Comparison of ENCODE assay signal across 1 cellular context in the genomic region with DNA sequence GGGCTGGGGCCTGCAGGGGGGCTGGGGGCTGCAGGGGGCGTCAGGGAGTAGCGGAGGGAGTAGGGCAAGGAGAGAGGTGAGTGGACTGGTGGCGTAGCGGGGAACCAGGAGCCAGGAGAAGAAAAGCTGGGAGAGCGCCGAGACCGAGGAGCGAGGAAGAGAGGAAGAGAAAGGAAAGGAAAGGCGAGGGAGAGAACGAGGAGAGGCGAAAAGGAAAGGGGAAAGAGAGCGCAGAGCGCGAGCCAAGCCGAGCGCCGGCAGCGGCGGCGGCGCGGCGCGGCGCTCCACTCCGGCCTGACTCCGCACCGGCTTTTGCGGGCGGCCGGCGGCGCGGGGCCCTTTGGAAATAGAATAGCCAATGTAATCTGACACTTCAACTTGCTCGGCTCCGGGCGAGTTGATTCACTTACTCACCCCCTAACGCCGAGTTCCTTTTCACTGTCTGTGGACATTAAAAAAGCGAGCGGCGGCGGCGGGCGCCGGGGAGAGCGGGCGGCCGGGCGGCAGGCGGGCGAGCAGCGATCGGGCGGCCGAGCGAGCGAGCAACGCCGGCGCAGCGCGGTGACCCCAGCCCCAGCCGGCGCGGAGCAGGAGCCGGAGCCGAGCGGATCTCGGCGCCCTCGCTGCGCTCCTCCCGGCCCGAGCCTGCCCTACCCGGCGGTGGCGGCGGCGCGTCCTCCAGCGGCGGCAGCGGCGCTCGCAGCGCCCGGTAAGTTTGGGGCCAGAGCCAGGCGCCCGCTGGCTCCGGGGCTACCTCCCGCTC.
A peak's percentile ranks its signal among the peaks of the same experiment; 100 is the strongest.
TF ChIP-seq lines count a peak whose summit lies in the region.

A gene with protein sequence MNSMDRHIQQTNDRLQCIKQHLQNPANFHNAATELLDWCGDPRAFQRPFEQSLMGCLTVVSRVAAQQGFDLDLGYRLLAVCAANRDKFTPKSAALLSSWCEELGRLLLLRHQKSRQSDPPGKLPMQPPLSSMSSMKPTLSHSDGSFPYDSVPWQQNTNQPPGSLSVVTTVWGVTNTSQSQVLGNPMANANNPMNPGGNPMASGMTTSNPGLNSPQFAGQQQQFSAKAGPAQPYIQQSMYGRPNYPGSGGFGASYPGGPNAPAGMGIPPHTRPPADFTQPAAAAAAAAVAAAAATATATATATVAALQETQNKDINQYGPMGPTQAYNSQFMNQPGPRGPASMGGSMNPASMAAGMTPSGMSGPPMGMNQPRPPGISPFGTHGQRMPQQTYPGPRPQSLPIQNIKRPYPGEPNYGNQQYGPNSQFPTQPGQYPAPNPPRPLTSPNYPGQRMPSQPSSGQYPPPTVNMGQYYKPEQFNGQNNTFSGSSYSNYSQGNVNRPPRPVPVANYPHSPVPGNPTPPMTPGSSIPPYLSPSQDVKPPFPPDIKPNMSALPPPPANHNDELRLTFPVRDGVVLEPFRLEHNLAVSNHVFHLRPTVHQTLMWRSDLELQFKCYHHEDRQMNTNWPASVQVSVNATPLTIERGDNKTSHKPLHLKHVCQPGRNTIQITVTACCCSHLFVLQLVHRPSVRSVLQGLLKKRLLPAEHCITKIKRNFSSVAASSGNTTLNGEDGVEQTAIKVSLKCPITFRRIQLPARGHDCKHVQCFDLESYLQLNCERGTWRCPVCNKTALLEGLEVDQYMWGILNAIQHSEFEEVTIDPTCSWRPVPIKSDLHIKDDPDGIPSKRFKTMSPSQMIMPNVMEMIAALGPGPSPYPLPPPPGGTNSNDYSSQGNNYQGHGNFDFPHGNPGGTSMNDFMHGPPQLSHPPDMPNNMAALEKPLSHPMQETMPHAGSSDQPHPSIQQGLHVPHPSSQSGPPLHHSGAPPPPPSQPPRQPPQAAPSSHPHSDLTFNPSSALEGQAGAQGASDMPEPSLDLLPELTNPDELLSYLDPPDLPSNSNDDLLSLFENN (plus strand): TSS at position 405 of the 763 bp plus-strand sequence. CDS start 132,667 bp downstream, outside the sequence.

TF ChIP-seq in K562, 482 proteins besides CTCF, POLR2A, EP300 and RAD21 (continued from another document and continues in another):
- TF ChIP-seq, protein P1, sequence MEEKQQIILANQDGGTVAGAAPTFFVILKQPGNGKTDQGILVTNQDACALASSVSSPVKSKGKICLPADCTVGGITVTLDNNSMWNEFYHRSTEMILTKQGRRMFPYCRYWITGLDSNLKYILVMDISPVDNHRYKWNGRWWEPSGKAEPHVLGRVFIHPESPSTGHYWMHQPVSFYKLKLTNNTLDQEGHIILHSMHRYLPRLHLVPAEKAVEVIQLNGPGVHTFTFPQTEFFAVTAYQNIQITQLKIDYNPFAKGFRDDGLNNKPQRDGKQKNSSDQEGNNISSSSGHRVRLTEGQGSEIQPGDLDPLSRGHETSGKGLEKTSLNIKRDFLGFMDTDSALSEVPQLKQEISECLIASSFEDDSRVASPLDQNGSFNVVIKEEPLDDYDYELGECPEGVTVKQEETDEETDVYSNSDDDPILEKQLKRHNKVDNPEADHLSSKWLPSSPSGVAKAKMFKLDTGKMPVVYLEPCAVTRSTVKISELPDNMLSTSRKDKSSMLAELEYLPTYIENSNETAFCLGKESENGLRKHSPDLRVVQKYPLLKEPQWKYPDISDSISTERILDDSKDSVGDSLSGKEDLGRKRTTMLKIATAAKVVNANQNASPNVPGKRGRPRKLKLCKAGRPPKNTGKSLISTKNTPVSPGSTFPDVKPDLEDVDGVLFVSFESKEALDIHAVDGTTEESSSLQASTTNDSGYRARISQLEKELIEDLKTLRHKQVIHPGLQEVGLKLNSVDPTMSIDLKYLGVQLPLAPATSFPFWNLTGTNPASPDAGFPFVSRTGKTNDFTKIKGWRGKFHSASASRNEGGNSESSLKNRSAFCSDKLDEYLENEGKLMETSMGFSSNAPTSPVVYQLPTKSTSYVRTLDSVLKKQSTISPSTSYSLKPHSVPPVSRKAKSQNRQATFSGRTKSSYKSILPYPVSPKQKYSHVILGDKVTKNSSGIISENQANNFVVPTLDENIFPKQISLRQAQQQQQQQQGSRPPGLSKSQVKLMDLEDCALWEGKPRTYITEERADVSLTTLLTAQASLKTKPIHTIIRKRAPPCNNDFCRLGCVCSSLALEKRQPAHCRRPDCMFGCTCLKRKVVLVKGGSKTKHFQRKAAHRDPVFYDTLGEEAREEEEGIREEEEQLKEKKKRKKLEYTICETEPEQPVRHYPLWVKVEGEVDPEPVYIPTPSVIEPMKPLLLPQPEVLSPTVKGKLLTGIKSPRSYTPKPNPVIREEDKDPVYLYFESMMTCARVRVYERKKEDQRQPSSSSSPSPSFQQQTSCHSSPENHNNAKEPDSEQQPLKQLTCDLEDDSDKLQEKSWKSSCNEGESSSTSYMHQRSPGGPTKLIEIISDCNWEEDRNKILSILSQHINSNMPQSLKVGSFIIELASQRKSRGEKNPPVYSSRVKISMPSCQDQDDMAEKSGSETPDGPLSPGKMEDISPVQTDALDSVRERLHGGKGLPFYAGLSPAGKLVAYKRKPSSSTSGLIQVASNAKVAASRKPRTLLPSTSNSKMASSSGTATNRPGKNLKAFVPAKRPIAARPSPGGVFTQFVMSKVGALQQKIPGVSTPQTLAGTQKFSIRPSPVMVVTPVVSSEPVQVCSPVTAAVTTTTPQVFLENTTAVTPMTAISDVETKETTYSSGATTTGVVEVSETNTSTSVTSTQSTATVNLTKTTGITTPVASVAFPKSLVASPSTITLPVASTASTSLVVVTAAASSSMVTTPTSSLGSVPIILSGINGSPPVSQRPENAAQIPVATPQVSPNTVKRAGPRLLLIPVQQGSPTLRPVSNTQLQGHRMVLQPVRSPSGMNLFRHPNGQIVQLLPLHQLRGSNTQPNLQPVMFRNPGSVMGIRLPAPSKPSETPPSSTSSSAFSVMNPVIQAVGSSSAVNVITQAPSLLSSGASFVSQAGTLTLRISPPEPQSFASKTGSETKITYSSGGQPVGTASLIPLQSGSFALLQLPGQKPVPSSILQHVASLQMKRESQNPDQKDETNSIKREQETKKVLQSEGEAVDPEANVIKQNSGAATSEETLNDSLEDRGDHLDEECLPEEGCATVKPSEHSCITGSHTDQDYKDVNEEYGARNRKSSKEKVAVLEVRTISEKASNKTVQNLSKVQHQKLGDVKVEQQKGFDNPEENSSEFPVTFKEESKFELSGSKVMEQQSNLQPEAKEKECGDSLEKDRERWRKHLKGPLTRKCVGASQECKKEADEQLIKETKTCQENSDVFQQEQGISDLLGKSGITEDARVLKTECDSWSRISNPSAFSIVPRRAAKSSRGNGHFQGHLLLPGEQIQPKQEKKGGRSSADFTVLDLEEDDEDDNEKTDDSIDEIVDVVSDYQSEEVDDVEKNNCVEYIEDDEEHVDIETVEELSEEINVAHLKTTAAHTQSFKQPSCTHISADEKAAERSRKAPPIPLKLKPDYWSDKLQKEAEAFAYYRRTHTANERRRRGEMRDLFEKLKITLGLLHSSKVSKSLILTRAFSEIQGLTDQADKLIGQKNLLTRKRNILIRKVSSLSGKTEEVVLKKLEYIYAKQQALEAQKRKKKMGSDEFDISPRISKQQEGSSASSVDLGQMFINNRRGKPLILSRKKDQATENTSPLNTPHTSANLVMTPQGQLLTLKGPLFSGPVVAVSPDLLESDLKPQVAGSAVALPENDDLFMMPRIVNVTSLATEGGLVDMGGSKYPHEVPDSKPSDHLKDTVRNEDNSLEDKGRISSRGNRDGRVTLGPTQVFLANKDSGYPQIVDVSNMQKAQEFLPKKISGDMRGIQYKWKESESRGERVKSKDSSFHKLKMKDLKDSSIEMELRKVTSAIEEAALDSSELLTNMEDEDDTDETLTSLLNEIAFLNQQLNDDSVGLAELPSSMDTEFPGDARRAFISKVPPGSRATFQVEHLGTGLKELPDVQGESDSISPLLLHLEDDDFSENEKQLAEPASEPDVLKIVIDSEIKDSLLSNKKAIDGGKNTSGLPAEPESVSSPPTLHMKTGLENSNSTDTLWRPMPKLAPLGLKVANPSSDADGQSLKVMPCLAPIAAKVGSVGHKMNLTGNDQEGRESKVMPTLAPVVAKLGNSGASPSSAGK (IDR thresholded peaks at IDR 0.05) = no peak
- TF ChIP-seq FOXJ3 (CRISPR knock-in tag; IDR thresholded peaks at IDR 0.05) (no peak), ELF4 (CRISPR knock-in tag; IDR thresholded peaks at IDR 0.05) (0 out of 2 replicates have a peak, but pooled peaks have one; percentile 35), TCF7 (IDR thresholded peaks at IDR 0.05; ENCODE audit: borderline replicate concordance) (peak; percentile 83; the same call in 1 of the 2 replicates), JUN (IDR thresholded peaks at IDR 0.05; ENCODE audit: borderline replicate concordance, low read depth, low read length) (peak; percentile 53; the same call in 1 of the 2 replicates), JUN (CRISPR knock-in tag; IDR thresholded peaks at IDR 0.05; ENCODE audit: borderline replicate concordance) (no peak), ATF7 (IDR thresholded peaks at IDR 0.05) (peak; percentile 71; the same call in 1 of the 2 replicates), RNF2 (IDR thresholded peaks at IDR 0.05) (peak; percentile 74; the same call in 1 of the 2 replicates), ZNF224 (CRISPR knock-in tag; IDR thresholded peaks at IDR 0.05) (no peak), ZNF347 (CRISPR knock-in tag; IDR thresholded peaks at IDR 0.05; ENCODE audit: low read depth) (no peak), TBL1XR1 (IDR thresholded peaks at IDR 0.05; ENCODE audit: low read length in 2 of 2) (peak; percentile 76 to 81; a peak in 3 of 4 replicates), CXXC5 (CRISPR knock-in tag; IDR thresholded peaks at IDR 0.05) (peak; percentile 97), SMAD4 (CRISPR knock-in tag; conservative IDR thresholded peaks at IDR 0.05) (peak; percentile 95), NFIC (IDR thresholded peaks at IDR 0.05) (peak; percentile 33; the same call in 1 of the 2 replicates), CTBP1 (IDR thresholded peaks at IDR 0.05; ENCODE audit: borderline replicate concordance) (peak; percentile 96), ARID1B (IDR thresholded peaks at IDR 0.05) (no peak; the same call in 1 of the 2 replicates), RBBP5 (IDR thresholded peaks at IDR 0.05; ENCODE audit: borderline replicate concordance, insufficient read depth, low read length, poor library complexity, severe bottlenecking) (no peak), HDAC1 (IDR thresholded peaks at IDR 0.05) (peak in 1 of 2 experiments; percentile 77; a peak in 2 of 4 replicates), MXI1 (IDR thresholded peaks at IDR 0.05; ENCODE audit: low read depth, low read length) (no peak), ZBTB17 (CRISPR knock-in tag; IDR thresholded peaks at IDR 0.05) (peak; percentile 81), ZNF311 (CRISPR knock-in tag; IDR thresholded peaks at IDR 0.05) (no peak), TCF7L2 (IDR thresholded peaks at IDR 0.05; ENCODE audit: low read depth, low read length) (peak; percentile 66; the same call in 1 of the 2 replicates), MTA3 (IDR thresholded peaks at IDR 0.05; ENCODE audit: borderline replicate concordance) (peak; percentile 20; the same call in 1 of the 2 replicates)
- TF ChIP-seq, protein P2, sequence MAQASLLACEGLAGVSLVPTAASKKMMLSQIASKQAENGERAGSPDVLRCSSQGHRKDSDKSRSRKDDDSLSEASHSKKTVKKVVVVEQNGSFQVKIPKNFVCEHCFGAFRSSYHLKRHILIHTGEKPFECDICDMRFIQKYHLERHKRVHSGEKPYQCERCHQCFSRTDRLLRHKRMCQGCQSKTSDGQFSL (CRISPR knock-in tag; IDR thresholded peaks at IDR 0.05) = 0 out of 2 replicates have a peak, but pooled peaks have one; percentile 17
- TF ChIP-seq, protein P2 (tag; IDR thresholded peaks at IDR 0.05) = peak in 1 of 2 experiments; percentile 20; a peak in 1 of 4 replicates
- TF ChIP-seq, protein P3, sequence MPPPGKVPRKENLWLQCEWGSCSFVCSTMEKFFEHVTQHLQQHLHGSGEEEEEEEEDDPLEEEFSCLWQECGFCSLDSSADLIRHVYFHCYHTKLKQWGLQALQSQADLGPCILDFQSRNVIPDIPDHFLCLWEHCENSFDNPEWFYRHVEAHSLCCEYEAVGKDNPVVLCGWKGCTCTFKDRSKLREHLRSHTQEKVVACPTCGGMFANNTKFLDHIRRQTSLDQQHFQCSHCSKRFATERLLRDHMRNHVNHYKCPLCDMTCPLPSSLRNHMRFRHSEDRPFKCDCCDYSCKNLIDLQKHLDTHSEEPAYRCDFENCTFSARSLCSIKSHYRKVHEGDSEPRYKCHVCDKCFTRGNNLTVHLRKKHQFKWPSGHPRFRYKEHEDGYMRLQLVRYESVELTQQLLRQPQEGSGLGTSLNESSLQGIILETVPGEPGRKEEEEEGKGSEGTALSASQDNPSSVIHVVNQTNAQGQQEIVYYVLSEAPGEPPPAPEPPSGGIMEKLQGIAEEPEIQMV (tag; conservative IDR thresholded peaks at IDR 0.05; ENCODE audit: low read depth) = no peak
- TF ChIP-seq, protein P4, sequence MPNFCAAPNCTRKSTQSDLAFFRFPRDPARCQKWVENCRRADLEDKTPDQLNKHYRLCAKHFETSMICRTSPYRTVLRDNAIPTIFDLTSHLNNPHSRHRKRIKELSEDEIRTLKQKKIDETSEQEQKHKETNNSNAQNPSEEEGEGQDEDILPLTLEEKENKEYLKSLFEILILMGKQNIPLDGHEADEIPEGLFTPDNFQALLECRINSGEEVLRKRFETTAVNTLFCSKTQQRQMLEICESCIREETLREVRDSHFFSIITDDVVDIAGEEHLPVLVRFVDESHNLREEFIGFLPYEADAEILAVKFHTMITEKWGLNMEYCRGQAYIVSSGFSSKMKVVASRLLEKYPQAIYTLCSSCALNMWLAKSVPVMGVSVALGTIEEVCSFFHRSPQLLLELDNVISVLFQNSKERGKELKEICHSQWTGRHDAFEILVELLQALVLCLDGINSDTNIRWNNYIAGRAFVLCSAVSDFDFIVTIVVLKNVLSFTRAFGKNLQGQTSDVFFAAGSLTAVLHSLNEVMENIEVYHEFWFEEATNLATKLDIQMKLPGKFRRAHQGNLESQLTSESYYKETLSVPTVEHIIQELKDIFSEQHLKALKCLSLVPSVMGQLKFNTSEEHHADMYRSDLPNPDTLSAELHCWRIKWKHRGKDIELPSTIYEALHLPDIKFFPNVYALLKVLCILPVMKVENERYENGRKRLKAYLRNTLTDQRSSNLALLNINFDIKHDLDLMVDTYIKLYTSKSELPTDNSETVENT (CRISPR knock-in tag; IDR thresholded peaks at IDR 0.05) = no peak
- TF ChIP-seq, protein P5, sequence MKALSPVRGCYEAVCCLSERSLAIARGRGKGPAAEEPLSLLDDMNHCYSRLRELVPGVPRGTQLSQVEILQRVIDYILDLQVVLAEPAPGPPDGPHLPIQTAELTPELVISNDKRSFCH (CRISPR knock-in tag; IDR thresholded peaks at IDR 0.05) = no peak
- TF ChIP-seq, protein P5 (tag; IDR thresholded peaks at IDR 0.05) = 0 out of 2 replicates have a peak, but pooled peaks have one; percentile 26
- TF ChIP-seq, protein P6, sequence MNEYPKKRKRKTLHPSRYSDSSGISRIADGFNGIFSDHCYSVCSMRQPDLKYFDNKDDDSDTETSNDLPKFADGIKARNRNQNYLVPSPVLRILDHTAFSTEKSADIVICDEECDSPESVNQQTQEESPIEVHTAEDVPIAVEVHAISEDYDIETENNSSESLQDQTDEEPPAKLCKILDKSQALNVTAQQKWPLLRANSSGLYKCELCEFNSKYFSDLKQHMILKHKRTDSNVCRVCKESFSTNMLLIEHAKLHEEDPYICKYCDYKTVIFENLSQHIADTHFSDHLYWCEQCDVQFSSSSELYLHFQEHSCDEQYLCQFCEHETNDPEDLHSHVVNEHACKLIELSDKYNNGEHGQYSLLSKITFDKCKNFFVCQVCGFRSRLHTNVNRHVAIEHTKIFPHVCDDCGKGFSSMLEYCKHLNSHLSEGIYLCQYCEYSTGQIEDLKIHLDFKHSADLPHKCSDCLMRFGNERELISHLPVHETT (CRISPR knock-in tag; conservative IDR thresholded peaks at IDR 0.05 in 1 of 2, IDR thresholded peaks at IDR 0.05 in 1 of 2) = peak in 1 of 2 experiments; percentile 67; a peak in 1 of 4 replicates
